15 cellular contexts compared by ENCODE assay signal in genomic region chr3:89368846-89369245, GRCh38.
DNase-seq lines count a peak whose midpoint lies in the region; ATAC-seq and TF ChIP-seq lines count a peak whose summit lies in the region.
"Had no signal": no experiment of that assay in that cellular context is flagged by ENCODE, and none has a peak within 500 bp of the region (broad histone marks: within the 10 kb centered on the region; RNA-seq: fewer than 3 reads in every experiment).

No MANE protein-coding gene starts in this region.

- no peak overlapping the region for H3K27ac Mint-ChIP-seq in MCF 10A (ENCODE audit: low read depth, unreplicated experiment)
- no peak overlapping the region for H3K27ac Mint-ChIP-seq in activated CD8-positive, alpha-beta T cell treated with anti-CD3 and anti-CD28 coated beads for 36 hours
- H3K27ac Mint-ChIP-seq: CD4-positive, CD25-positive, alpha-beta regulatory T cell; IgD-negative memory B cell had no signal

- H3K36me3 ChIP-seq in breast epithelium: no peaks in the 10 kb centered on the region

- CTCF ChIA-PET in MCF 10A (lab: Yijun Ruan, JAX): interaction anchor here (1.2 kb wide), 1 partner anchor 723 kb away, joined by 3 read pairs; no protein-coding TSS in a partner anchor
- CTCF ChIA-PET in activated CD8-positive, alpha-beta T cell treated with anti-CD3 and anti-CD28 coated beads for 36 hours (lab: Charles Lee): no interaction called here

- H3K9me3 Mint-ChIP-seq in MCF 10A (ENCODE audit: unreplicated experiment): peaks cover 7% of the 10 kb centered on the region
- H3K9me3 Mint-ChIP-seq in activated CD8-positive, alpha-beta T cell treated with anti-CD3 and anti-CD28 coated beads for 36 hours: peaks cover 7% of the 10 kb centered on the region

- intact Hi-C loops in MCF 10A (cut with micrococcal nuclease): no loop called here
- intact Hi-C loops in breast epithelium (cut with DNase I; ENCODE audit: low total_unique reads): no loop called here
- intact Hi-C loops in activated CD8-positive, alpha-beta T cell treated with anti-CD3 and anti-CD28 coated beads for 36 hours (cut with micrococcal nuclease): no loop called here

- TF ChIP-seq POLR2A in breast epithelium (IDR thresholded peaks at IDR 0.05): no peak

- ATAC-seq in activated CD8-positive, alpha-beta T cell treated with anti-CD3 and anti-CD28 coated beads for 36 hours: no peak

- DNase-seq in MCF 10A (ENCODE audit: unreplicated experiment): peak; percentile 27
- DNase-seq in breast epithelium (ENCODE audit: low spot score in 2 of 2): no peak
- peak; percentile 32 for DNase-seq in RKO (ENCODE audit: low spot score)
- DNase-seq in epithelial cell of prostate (ENCODE audit: low read depth, low spot score): peak; percentile 45
- no peak for DNase-seq in superior temporal gyrus (ENCODE audit: extremely low spot score)
- DNase-seq in NCI-H2196 treated with DMSO at 0.1 percent for 48 hours (lab: John Stamatoyannopoulos, UW; ENCODE audit: unreplicated experiment): no peak
- no peak for DNase-seq in activated CD8-positive, alpha-beta T cell treated with anti-CD3 and anti-CD28 coated beads for 36 hours
- no peak for DNase-seq in NCI-H2081 treated with DMSO at 0.1 percent for 48 hours (lab: John Stamatoyannopoulos, UW)
- DNase-seq: CD4-positive, CD25-positive, alpha-beta regulatory T cell; DMS153; DMS79 treated with DMSO at 0.1 percent for 48 hours; GDM1 had no signal

- H3K4me3 Mint-ChIP-seq in MCF 10A (ENCODE audit: unreplicated experiment): no peak overlapping the region
- no peak overlapping the region for H3K4me3 Mint-ChIP-seq in activated CD8-positive, alpha-beta T cell treated with anti-CD3 and anti-CD28 coated beads for 36 hours
- H3K4me3 Mint-ChIP-seq: CD4-positive, CD25-positive, alpha-beta regulatory T cell; IgD-negative memory B cell had no signal

- H3K4me1 Mint-ChIP-seq in MCF 10A (ENCODE audit: insufficient read depth, unreplicated experiment): no peaks in the 10 kb centered on the region
- no peaks in the 10 kb centered on the region for H3K4me1 Mint-ChIP-seq in activated CD8-positive, alpha-beta T cell treated with anti-CD3 and anti-CD28 coated beads for 36 hours (ENCODE audit: low read depth)
- H3K4me1 Mint-ChIP-seq: CD4-positive, CD25-positive, alpha-beta regulatory T cell; IgD-negative memory B cell had no signal

- H3K4me1 ChIP-seq in breast epithelium: no peaks in the 10 kb centered on the region

- TF ChIP-seq CTCF in MCF 10A (IDR thresholded peaks at IDR 0.05; ENCODE audit: unreplicated experiment) (no peak), breast epithelium (IDR thresholded peaks at IDR 0.05) (no peak)
- no peak for TF ChIP-seq CTCF in activated CD8-positive, alpha-beta T cell treated with anti-CD3 and anti-CD28 coated beads for 36 hours (IDR thresholded peaks at IDR 0.05)

- no peak overlapping the region for H3K27ac ChIP-seq in breast epithelium
- no peak overlapping the region for H3K27ac ChIP-seq in epithelial cell of prostate
- H3K27ac ChIP-seq: 22Rv1; BLaER1 treated with 17β-estradiol and CSF1 and Interleukin-3, amounts not matched to agents 10 nM and 100 nM had no signal

- H3K4me3 ChIP-seq in breast epithelium: no peak overlapping the region
- H3K4me3 ChIP-seq: BLaER1 treated with 17β-estradiol and CSF1 and Interleukin-3, amounts not matched to agents 10 nM and 100 nM had no signal

- POLR2A ChIA-PET in MCF 10A (lab: Yijun Ruan, JAX): no interaction called here
- POLR2A ChIA-PET in activated CD8-positive, alpha-beta T cell treated with anti-CD3 and anti-CD28 coated beads for 36 hours (lab: Charles Lee): no interaction called here

- H3K36me3 Mint-ChIP-seq in MCF 10A (ENCODE audit: insufficient read depth, unreplicated experiment): no peaks in the 10 kb centered on the region
- H3K36me3 Mint-ChIP-seq in activated CD8-positive, alpha-beta T cell treated with anti-CD3 and anti-CD28 coated beads for 36 hours (ENCODE audit: low read depth): no peaks in the 10 kb centered on the region
- H3K36me3 Mint-ChIP-seq: CD4-positive, CD25-positive, alpha-beta regulatory T cell; IgD-negative memory B cell had no signal

- no peaks in the 10 kb centered on the region for H3K27me3 ChIP-seq in breast epithelium
- H3K27me3 ChIP-seq: BLaER1 treated with 17β-estradiol and CSF1 and Interleukin-3, amounts not matched to agents 10 nM and 100 nM had no signal

- BruUV-seq in MCF 10A (replicated peaks; lab: Mats Ljungman, UMichigan): no TSS peak

- no peaks in the 10 kb centered on the region for H3K27me3 Mint-ChIP-seq in MCF 10A (ENCODE audit: insufficient read depth, unreplicated experiment)
- H3K27me3 Mint-ChIP-seq in activated CD8-positive, alpha-beta T cell treated with anti-CD3 and anti-CD28 coated beads for 36 hours: no peaks in the 10 kb centered on the region
- H3K27me3 Mint-ChIP-seq: CD4-positive, CD25-positive, alpha-beta regulatory T cell; IgD-negative memory B cell had no signal

- H3K9me3 ChIP-seq in breast epithelium: no peaks in the 10 kb centered on the region

Comparison
In these comparisons a context has a peak if more than half of its experiments do, and no peak if none do; other contexts are left out.
1. DNase-seq: peak in MCF 10A (single experiment), RKO (single experiment) and epithelial cell of prostate (single experiment); none in breast epithelium (0 of 2), superior temporal gyrus (single experiment), NCI-H2196 treated with DMSO at 0.1 percent for 48 hours (single experiment), activated CD8-positive, alpha-beta T cell treated with anti-CD3 and anti-CD28 coated beads for 36 hours (single experiment) and NCI-H2081 treated with DMSO at 0.1 percent for 48 hours (single experiment).